Comparison of ENCODE assay signal across 1 cellular context in the genomic region with DNA sequence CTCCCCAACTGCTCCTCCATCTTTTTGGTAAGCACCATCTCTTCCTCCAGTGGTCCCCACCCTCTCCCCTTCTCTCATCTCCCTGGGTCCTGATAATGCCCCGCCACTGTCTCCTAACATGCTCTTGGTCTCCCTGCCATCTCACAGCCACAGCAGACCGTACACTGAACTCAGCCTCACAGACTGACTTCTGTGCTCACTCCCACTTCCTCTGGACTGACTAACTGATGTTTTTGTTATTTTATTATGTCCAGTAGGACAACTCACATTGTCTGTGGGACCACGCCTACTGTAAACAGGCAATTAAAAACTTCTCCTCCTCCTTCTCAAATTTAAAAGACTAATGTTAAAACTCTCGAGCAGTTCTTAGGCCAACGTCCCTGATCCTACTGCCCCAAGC.
TF ChIP-seq lines count a peak whose summit lies in the region.

No MANE protein-coding gene starts in this region.

TF ChIP-seq in endothelial cell of umbilical vein, 7 proteins besides CTCF, POLR2A, EP300 and RAD21:
- TF ChIP-seq POLR2AphosphoS5 (IDR thresholded peaks at IDR 0.05; ENCODE audit: insufficient read depth, low read depth, low read length), result no peak
- TF ChIP-seq, protein P1, sequence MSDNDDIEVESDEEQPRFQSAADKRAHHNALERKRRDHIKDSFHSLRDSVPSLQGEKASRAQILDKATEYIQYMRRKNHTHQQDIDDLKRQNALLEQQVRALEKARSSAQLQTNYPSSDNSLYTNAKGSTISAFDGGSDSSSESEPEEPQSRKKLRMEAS (IDR thresholded peaks at IDR 0.05; ENCODE audit: insufficient read depth, insufficient read length), result no peak
- TF ChIP-seq MYC (IDR thresholded peaks at IDR 0.05; ENCODE audit: low read depth, low read length), result no peak
- no peak for TF ChIP-seq FOS (IDR thresholded peaks at IDR 0.05; ENCODE audit: borderline replicate concordance, insufficient read depth, low read length)
- no peak for TF ChIP-seq JUN (IDR thresholded peaks at IDR 0.05; ENCODE audit: borderline replicate concordance, insufficient read depth, insufficient read length, low read depth)
- no peak for TF ChIP-seq EZH2 (IDR thresholded peaks at IDR 0.05; ENCODE audit: borderline replicate concordance, low read depth, low read length, severe bottlenecking)
- no peak for TF ChIP-seq GATA2 (IDR thresholded peaks at IDR 0.05; ENCODE audit: insufficient read depth, insufficient read length, low read depth, low read length)
